In genomic region chr1:113389953-113390834, GRCh38 we compare ENCODE assay signal across 8 cellular contexts.
A peak's percentile ranks its signal among the peaks of the same experiment; 100 is the strongest.
DNase-seq lines count a peak whose midpoint lies in the region; ATAC-seq and TF ChIP-seq lines count a peak whose summit lies in the region.

Gene MAGI3 (plus strand): TSS chr1:113390515. CDS start chr1:113391034, 519 bp downstream.

- DNase-seq in AG10803 (ENCODE audit: low read depth) = peak; percentile 97
- peak; percentile 96 for DNase-seq in NCI-H510A (lab: John Stamatoyannopoulos, UW)
- peak; percentile 90 to 93 for DNase-seq in activated CD4-positive, alpha-beta T cell treated with anti-CD3 and anti-CD28 coated beads for 4 hours
- peak; percentile 98 for DNase-seq in kidney tubule cell (ENCODE audit: low spot score)
- peak; percentile 76 to 91 for DNase-seq in stimulated activated CD4-positive, alpha-beta T cell treated with anti-CD3 and anti-CD28 coated beads, Interleukin-1b, Interleukin-23, amount 100 ng/mL, for 1 hour (ENCODE audit: low read depth in 2 of 2)

- peak within 1 kb of the TSS; percentile 69 for H3K27ac ChIP-seq in cingulate gyrus (ENCODE audit: low read depth, low read length)

- no peak for TF ChIP-seq CTCF in AG10803 (conservative IDR thresholded peaks at IDR 0.05; ENCODE audit: low read length)

- ATAC-seq in GM19043 (IDR thresholded peaks at IDR 0.05; ENCODE audit: low read depth, unreplicated experiment) (peak; percentile 99), HG03432 (IDR thresholded peaks at IDR 0.05; ENCODE audit: unreplicated experiment) (peak; percentile 99)

- peak within 1 kb of the TSS; percentile 85 for H3K4me3 ChIP-seq in AG10803 (ENCODE audit: low read length)

Comparison
In these comparisons a context has a peak if more than half of its experiments do, and no peak if none do; other contexts are left out.
1. Peak in every context shown above with its lines: DNase-seq, ATAC-seq, H3K4me3 ChIP-seq and H3K27ac ChIP-seq.